Comparison of ENCODE assay signal across 15 cellular contexts in the genomic region with DNA sequence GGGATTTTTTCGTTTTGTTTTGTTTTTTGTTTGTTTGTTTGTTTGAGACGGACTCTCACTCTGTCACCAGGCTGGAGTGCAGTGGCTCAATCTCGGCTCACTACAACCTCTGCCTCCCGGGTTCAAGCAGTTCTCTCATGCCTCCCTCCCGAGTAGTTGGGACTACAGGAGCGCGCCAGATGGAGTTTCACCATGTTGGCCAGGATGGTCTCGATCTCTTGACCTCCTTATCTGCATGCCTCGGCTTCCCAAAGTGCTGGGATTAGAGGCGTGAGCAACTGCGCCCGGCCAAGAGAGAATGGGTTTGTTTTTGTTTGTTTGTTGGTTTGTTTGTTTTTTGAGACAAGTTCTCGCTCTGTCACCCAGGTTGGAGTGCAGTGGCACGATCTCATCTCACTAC. TPM values are rescaled to one million over a fixed set of nuclear protein-coding genes. Genes with fewer than 3 reads are reported as not detected.
"Had no signal": no experiment of that assay in that cellular context is flagged by ENCODE, and none has a peak within 500 bp of the region (broad histone marks: within the 10 kb centered on the region; RNA-seq: fewer than 3 reads in every experiment).

No MANE protein-coding gene starts in this region.

RNA-seq across cellular contexts. Expression of gene PGLYRP4, which starts 1.6 kb away (rescaled TPM):
- total RNA-seq: activated CD8-positive, alpha-beta T cell treated with anti-CD3 and anti-CD28 coated beads for 36 hours; activated naive CD4-positive, alpha-beta T cell treated with anti-CD3 and anti-CD28 coated beads, Interleukin-2, amount 50 U/mL, for 72 hours; activated naive CD8-positive, alpha-beta T cell treated with anti-CD3 and anti-CD28 coated beads, Interleukin-2, amount 10 ng/mL, durations not matched to agents 7 days and 5 days; ascending aorta; breast epithelium; cardiac muscle cell; cerebellum; dermis blood vessel endothelial cell; epithelial cell of proximal tubule; gastrocnemius medialis; heart left ventricle; T-helper 1 cell treated with Interleukin-12 subunit alpha and Interleukin-12 subunit beta and Interleukin-4 antibody, amounts not matched to agents 30 ng/mL and 1 ng/mL, for 36 hours; WTC11 had no signal

RNA-seq across cellular contexts. Expression of gene S100A9, which starts 10.6 kb away (rescaled TPM):
- total RNA-seq: activated CD8-positive, alpha-beta T cell treated with anti-CD3 and anti-CD28 coated beads for 36 hours; activated T-cell treated with anti-CD3 and anti-CD28 coated beads, Interleukin-2, amount 50 U/mL, for 72 hours had no signal

RNA-seq across cellular contexts. Expression of gene S100A12, which starts 28.4 kb away (rescaled TPM):
- total RNA-seq: activated CD8-positive, alpha-beta T cell treated with anti-CD3 and anti-CD28 coated beads for 36 hours; activated naive CD4-positive, alpha-beta T cell treated with anti-CD3 and anti-CD28 coated beads, Interleukin-2, amount 50 U/mL, for 72 hours; activated naive CD8-positive, alpha-beta T cell treated with anti-CD3 and anti-CD28 coated beads, Interleukin-2, amount 10 ng/mL, durations not matched to agents 7 days and 5 days; activated T-cell treated with anti-CD3 and anti-CD28 coated beads, Interleukin-2, amount 50 U/mL, for 72 hours; ascending aorta; cardiac muscle cell; dermis blood vessel endothelial cell; epithelial cell of proximal tubule; foreskin keratinocyte; T-helper 1 cell treated with Interleukin-12 subunit alpha and Interleukin-12 subunit beta and Interleukin-4 antibody, amounts not matched to agents 30 ng/mL and 1 ng/mL, for 36 hours; WTC11 had no signal

RNA-seq across cellular contexts. Expression of gene PGLYRP3, which starts 34.3 kb away (rescaled TPM):
- total RNA-seq: activated CD8-positive, alpha-beta T cell treated with anti-CD3 and anti-CD28 coated beads for 36 hours; activated naive CD4-positive, alpha-beta T cell treated with anti-CD3 and anti-CD28 coated beads, Interleukin-2, amount 50 U/mL, for 72 hours; activated naive CD8-positive, alpha-beta T cell treated with anti-CD3 and anti-CD28 coated beads, Interleukin-2, amount 10 ng/mL, durations not matched to agents 7 days and 5 days; activated T-cell treated with anti-CD3 and anti-CD28 coated beads, Interleukin-2, amount 50 U/mL, for 72 hours; ascending aorta; breast epithelium; cardiac muscle cell; cerebellum; dermis blood vessel endothelial cell; epithelial cell of proximal tubule; foreskin keratinocyte; gastrocnemius medialis; heart left ventricle; T-helper 1 cell treated with Interleukin-12 subunit alpha and Interleukin-12 subunit beta and Interleukin-4 antibody, amounts not matched to agents 30 ng/mL and 1 ng/mL, for 36 hours; WTC11 had no signal

RNA-seq across cellular contexts. Expression of gene S100A8, which starts 43.8 kb away (rescaled TPM):
- total RNA-seq: activated CD8-positive, alpha-beta T cell treated with anti-CD3 and anti-CD28 coated beads for 36 hours; activated naive CD4-positive, alpha-beta T cell treated with anti-CD3 and anti-CD28 coated beads, Interleukin-2, amount 50 U/mL, for 72 hours; activated T-cell treated with anti-CD3 and anti-CD28 coated beads, Interleukin-2, amount 50 U/mL, for 72 hours; cardiac muscle cell; dermis blood vessel endothelial cell; epithelial cell of proximal tubule; T-helper 1 cell treated with Interleukin-12 subunit alpha and Interleukin-12 subunit beta and Interleukin-4 antibody, amounts not matched to agents 30 ng/mL and 1 ng/mL, for 36 hours; WTC11 had no signal
